23 cellular contexts compared by ENCODE assay signal in genomic region chr5:6026766-6027165, GRCh38.
DNase-seq lines count a peak whose midpoint lies in the region; ATAC-seq lines count a peak whose summit lies in the region.
"Had no signal": no experiment of that assay in that cellular context is flagged by ENCODE, and none has a peak within 500 bp of the region (broad histone marks: within the 10 kb centered on the region; RNA-seq: fewer than 3 reads in every experiment).

No MANE protein-coding gene starts in this region.

- no peak overlapping the region for H3K4me3 Mint-ChIP-seq in activated T-cell treated with anti-CD3 and anti-CD28 coated beads, Interleukin-2, amount 50 U/mL, for 72 hours
- no peak overlapping the region for H3K4me3 Mint-ChIP-seq in activated T-cell treated with anti-CD3 and anti-CD28 coated beads, Interleukin-2, amount 50 U/mL, for 24 hours
- H3K4me3 Mint-ChIP-seq in activated CD4-positive, alpha-beta T cell treated with anti-CD3 and anti-CD28 coated beads, Interleukin-2, amount 10 ng/mL, durations not matched to agents 24 days and 14 days: no peak overlapping the region
- H3K4me3 Mint-ChIP-seq: H9, HFFc6 had no signal

- H3K36me3 Mint-ChIP-seq in activated T-cell treated with anti-CD3 and anti-CD28 coated beads, Interleukin-2, amount 50 U/mL, for 72 hours (ENCODE audit: insufficient read depth in 2 of 2): no peaks in the 10 kb centered on the region
- H3K36me3 Mint-ChIP-seq in activated T-cell treated with anti-CD3 and anti-CD28 coated beads, Interleukin-2, amount 50 U/mL, for 24 hours (ENCODE audit: low read depth): no peaks in the 10 kb centered on the region
- no peaks in the 10 kb centered on the region for H3K36me3 Mint-ChIP-seq in activated CD4-positive, alpha-beta T cell treated with anti-CD3 and anti-CD28 coated beads, Interleukin-2, amount 10 ng/mL, durations not matched to agents 24 days and 14 days (ENCODE audit: low read depth)

- DNase-seq in activated T-cell treated with anti-CD3 and anti-CD28 coated beads, Interleukin-2, amount 50 U/mL, for 72 hours: no peak
- DNase-seq in activated T-cell treated with anti-CD3 and anti-CD28 coated beads, Interleukin-2, amount 50 U/mL, for 24 hours: no peak
- DNase-seq in fibroblast of the conjunctiva (ENCODE audit: low read depth) (peak; percentile 4), posterior cingulate gyrus (peak in 6 of 10 donors; percentile 29 to 80 (median 46)), iPS-NIHi7 (ENCODE audit: extremely low spot score) (no peak)
- DNase-seq in stimulated activated CD4-positive, alpha-beta T cell treated with anti-CD3 and anti-CD28 coated beads, Interleukin-2, amount 100 ng/mL, for 48 hours: no peak
- no peak for DNase-seq in activated CD4-positive, alpha-beta T cell treated with anti-CD3 and anti-CD28 coated beads, Interleukin-2, amount 10 ng/mL, durations not matched to agents 24 days and 14 days
- DNase-seq: BE2C, DMS79, GM23248, H9, HFFc6, KG1, NCI-H1092, NCI-H1436, NCI-H187 treated with DMSO at 0.1 percent for 48 hours, NCI-H2107, NCI-H226, NCI-H510A treated with DMSO at 0.1 percent for 48 hours, NCI-H748 treated with DMSO at 0.1 percent for 48 hours had no signal

- no peaks in the 10 kb centered on the region for H3K27me3 Mint-ChIP-seq in activated T-cell treated with anti-CD3 and anti-CD28 coated beads, Interleukin-2, amount 50 U/mL, for 72 hours (ENCODE audit: low read depth)
- H3K27me3 Mint-ChIP-seq in activated T-cell treated with anti-CD3 and anti-CD28 coated beads, Interleukin-2, amount 50 U/mL, for 24 hours: peaks cover 4% of the 10 kb centered on the region
- H3K27me3 Mint-ChIP-seq in activated CD4-positive, alpha-beta T cell treated with anti-CD3 and anti-CD28 coated beads, Interleukin-2, amount 10 ng/mL, durations not matched to agents 24 days and 14 days: peaks cover 1% of the 10 kb centered on the region

- H3K9me3 Mint-ChIP-seq in activated T-cell treated with anti-CD3 and anti-CD28 coated beads, Interleukin-2, amount 50 U/mL, for 72 hours: peaks cover 0 to 6% of the 10 kb centered on the region in 2 donors
- no peaks in the 10 kb centered on the region for H3K9me3 Mint-ChIP-seq in activated T-cell treated with anti-CD3 and anti-CD28 coated beads, Interleukin-2, amount 50 U/mL, for 24 hours
- H3K9me3 Mint-ChIP-seq in activated CD4-positive, alpha-beta T cell treated with anti-CD3 and anti-CD28 coated beads, Interleukin-2, amount 10 ng/mL, durations not matched to agents 24 days and 14 days: no peaks in the 10 kb centered on the region

- intact Hi-C loops in posterior cingulate gyrus (cut with DNase I): no loop called here
- intact Hi-C loops in activated CD4-positive, alpha-beta T cell treated with anti-CD3 and anti-CD28 coated beads, Interleukin-2, amount 10 ng/mL, durations not matched to agents 24 days and 14 days (cut with micrococcal nuclease): no loop called here

- no peak for ATAC-seq in activated T-cell treated with anti-CD3 and anti-CD28 coated beads, Interleukin-2, amount 50 U/mL, for 72 hours (replicated peaks in 1 of 2)
- no peak for ATAC-seq in GM18873 (IDR thresholded peaks at IDR 0.05; ENCODE audit: low FRiP score, unreplicated experiment)
- ATAC-seq: Panc1, SK-N-SH treated with all-trans-retinoic acid at 6 μM for 48 hours had no signal

- H3K4me1 Mint-ChIP-seq in activated T-cell treated with anti-CD3 and anti-CD28 coated beads, Interleukin-2, amount 50 U/mL, for 72 hours (ENCODE audit: low read depth): no peaks in the 10 kb centered on the region
- H3K4me1 Mint-ChIP-seq in activated T-cell treated with anti-CD3 and anti-CD28 coated beads, Interleukin-2, amount 50 U/mL, for 24 hours (ENCODE audit: low read depth): no peaks in the 10 kb centered on the region
- no peaks in the 10 kb centered on the region for H3K4me1 Mint-ChIP-seq in activated CD4-positive, alpha-beta T cell treated with anti-CD3 and anti-CD28 coated beads, Interleukin-2, amount 10 ng/mL, durations not matched to agents 24 days and 14 days
- H3K4me1 Mint-ChIP-seq: H9 had no signal

- peak overlapping the region; percentile 21 for H3K27ac Mint-ChIP-seq in activated T-cell treated with anti-CD3 and anti-CD28 coated beads, Interleukin-2, amount 50 U/mL, for 72 hours
- H3K27ac Mint-ChIP-seq in activated T-cell treated with anti-CD3 and anti-CD28 coated beads, Interleukin-2, amount 50 U/mL, for 24 hours: no peak overlapping the region
- no peak overlapping the region for H3K27ac Mint-ChIP-seq in activated CD4-positive, alpha-beta T cell treated with anti-CD3 and anti-CD28 coated beads, Interleukin-2, amount 10 ng/mL, durations not matched to agents 24 days and 14 days
- H3K27ac Mint-ChIP-seq: H9, HFFc6 had no signal

Comparison
In these comparisons a context has a peak if more than half of its experiments do, and no peak if none do; other contexts are left out.
1. DNase-seq: peak in fibroblast of the conjunctiva (single experiment) and posterior cingulate gyrus (6 of 10); none in activated T-cell treated with anti-CD3 and anti-CD28 coated beads, Interleukin-2, amount 50 U/mL, for 72 hours (0 of 2), activated T-cell treated with anti-CD3 and anti-CD28 coated beads, Interleukin-2, amount 50 U/mL, for 24 hours (single experiment), iPS-NIHi7 (single experiment), stimulated activated CD4-positive, alpha-beta T cell treated with anti-CD3 and anti-CD28 coated beads, Interleukin-2, amount 100 ng/mL, for 48 hours (0 of 2) and activated CD4-positive, alpha-beta T cell treated with anti-CD3 and anti-CD28 coated beads, Interleukin-2, amount 10 ng/mL, durations not matched to agents 24 days and 14 days (single experiment).